In genomic region chr3:172138031-172138538, GRCh38 we compare ENCODE assay signal across 9 cellular contexts.
DNase-seq lines count a peak whose midpoint lies in the region; ATAC-seq and TF ChIP-seq lines count a peak whose summit lies in the region.
"Had no signal": no experiment of that assay in that cellular context is flagged by ENCODE, and none has a peak within 500 bp of the region (broad histone marks: within the 10 kb centered on the region; RNA-seq: fewer than 3 reads in every experiment).

No MANE protein-coding gene starts in this region.

- 47 to 55% methylated on average over 3 of the region's 3 CpGs for WGBS in gastroesophageal sphincter (ENCODE audit: low coverage in 1 of 2), 2 donors
- 72 to 78% (median 73%) methylated on average over 3 of the region's 3 CpGs for WGBS in psoas muscle, 3 donors

- peaks cover 35% of the 10 kb centered on the region for H3K4me1 Mint-ChIP-seq in T-helper 17 cell

- TF ChIP-seq CTCF in gastroesophageal sphincter (IDR thresholded peaks at IDR 0.05), result no peak
- TF ChIP-seq CTCF in psoas muscle (IDR thresholded peaks at IDR 0.05), result no peak

- H3K36me3 Mint-ChIP-seq in T-helper 17 cell (ENCODE audit: low read depth), result peaks cover 2% of the 10 kb centered on the region

- H4K20me1 ChIP-seq in Karpas-422 (ENCODE audit: insufficient read depth, low read depth, low read length), result peaks cover 6% of the 10 kb centered on the region; the same call in 1 of the 2 replicates

- DNase-seq in H4 (ENCODE audit: low spot score) (peak; percentile 43), T-helper 17 cell (no peak), psoas muscle (no peak), SHP77 (lab: John Stamatoyannopoulos, UW) (no peak), NCI-H187 (lab: John Stamatoyannopoulos, UW) (no peak), Karpas-422 (no peak)
- DNase-seq in stimulated activated CD4-positive, alpha-beta T cell treated with anti-CD3 and anti-CD28 coated beads, Interleukin-4, amount 100 ng/mL, for 1 hour, result no peak
- DNase-seq: NCI-H524 treated with DMSO at 0.1 percent for 48 hours had no signal

- no peaks in the 10 kb centered on the region for H3K27me3 Mint-ChIP-seq in T-helper 17 cell

- H3K36me3 ChIP-seq in gastroesophageal sphincter (no peaks in the 10 kb centered on the region), psoas muscle (ENCODE audit: insufficient read depth in 1 of 2, low read depth in 1 of 2) (no peaks in the 10 kb centered on the region), Karpas-422 (ENCODE audit: insufficient read depth, low read length) (no peaks in the 10 kb centered on the region)

- intact Hi-C loops in psoas muscle (cut with DNase I), result no loop called here

- no peaks in the 10 kb centered on the region for H3K79me2 ChIP-seq in Karpas-422 (ENCODE audit: low read length)

- no peak overlapping the region for H3K4me2 ChIP-seq in Karpas-422 (ENCODE audit: low read depth, low read length, poor library complexity, severe bottlenecking)

- no peak for TF ChIP-seq EP300 in gastroesophageal sphincter (IDR thresholded peaks at IDR 0.05)

- peak overlapping the region; percentile 3 for H3K4me3 Mint-ChIP-seq in T-helper 17 cell

- H3K27ac ChIP-seq in gastroesophageal sphincter, result peak overlapping the region in 3 of 4 donors; percentile 46 to 68 (median 61)
- peak overlapping the region; percentile 79 for H3K27ac ChIP-seq in psoas muscle
- no peak overlapping the region for H3K27ac ChIP-seq in Karpas-422 (ENCODE audit: low read length)

- no peaks in the 10 kb centered on the region for H3K9me2 ChIP-seq in Karpas-422 (replicated peaks; ENCODE audit: insufficient read depth, low read length)

- no peak overlapping the region for H2AFZ ChIP-seq in Karpas-422 (ENCODE audit: low read length)

- H3K27ac Mint-ChIP-seq in T-helper 17 cell, result peak overlapping the region; percentile 98

- TF ChIP-seq POLR2A in gastroesophageal sphincter (IDR thresholded peaks at IDR 0.05), result no peak

- H3K4me3 ChIP-seq in gastroesophageal sphincter (no peak overlapping the region), psoas muscle (no peak overlapping the region), Karpas-422 (ENCODE audit: low read length) (no peak overlapping the region)

- ATAC-seq in T-helper 17 cell (no peak), gastroesophageal sphincter (no peak), psoas muscle (no peak)

- peaks cover 45 to 95% (median 45%) of the 10 kb centered on the region in 3 donors for H3K4me1 ChIP-seq in gastroesophageal sphincter
- H3K4me1 ChIP-seq in psoas muscle, result peaks cover 93% of the 10 kb centered on the region
- H3K4me1 ChIP-seq in Karpas-422 (ENCODE audit: low read length), result peaks cover 13% of the 10 kb centered on the region

- no peak overlapping the region for H3K9ac ChIP-seq in Karpas-422 (ENCODE audit: low read length)

- H3K9me3 ChIP-seq in T-helper 17 cell (ENCODE audit: control insufficient read depth, low read length, poor library complexity, severe bottlenecking) (no peaks in the 10 kb centered on the region), gastroesophageal sphincter (no peaks in the 10 kb centered on the region), psoas muscle (no peaks in the 10 kb centered on the region), Karpas-422 (ENCODE audit: low read length) (no peaks in the 10 kb centered on the region)

- no peaks in the 10 kb centered on the region for H3K27me3 ChIP-seq in gastroesophageal sphincter
- no peaks in the 10 kb centered on the region for H3K27me3 ChIP-seq in psoas muscle (ENCODE audit: insufficient read depth in 3 of 3, low read length in 2 of 3)
- H3K27me3 ChIP-seq in Karpas-422 (ENCODE audit: low read length), result no peaks in the 10 kb centered on the region
